22 cellular contexts compared by ENCODE assay signal in the genomic region with DNA sequence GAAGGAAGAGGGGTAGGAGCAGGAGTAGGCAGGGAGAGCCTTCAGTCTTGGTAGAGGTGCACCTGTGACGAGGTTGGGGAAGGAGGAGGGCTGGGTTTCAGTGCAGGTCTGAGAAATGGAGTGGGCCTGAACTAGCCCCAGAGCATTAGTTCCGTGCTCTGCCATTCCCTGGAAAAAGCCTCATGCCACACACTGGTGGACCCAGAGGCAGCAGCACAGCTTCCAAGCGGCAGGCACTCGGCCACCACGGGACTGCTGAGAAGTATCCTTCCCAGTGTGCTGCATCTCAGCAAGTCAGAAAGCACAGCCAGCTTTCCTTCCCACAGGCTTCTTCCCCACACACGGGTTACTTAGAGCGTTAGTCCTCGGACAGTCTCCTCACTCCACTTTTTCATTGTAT.
"Had no signal": no experiment of that assay in that cellular context is flagged by ENCODE, and none has a peak within 500 bp of the region (broad histone marks: within the 10 kb centered on the region; RNA-seq: fewer than 3 reads in every experiment).

No MANE protein-coding gene starts in this region.

- FAIRE-seq: keratinocyte, pancreas had no signal

- H3K27me3 Mint-ChIP-seq: natural killer cell treated with Interleukin-12 subunit alpha and Interleukin-12 subunit beta and Interleukin-15 and Interleukin-18, amount 100 ng/mL, for 72 hours had no signal

- H3K9me3 Mint-ChIP-seq: immature natural killer cell; natural killer cell treated with Interleukin-12 subunit alpha and Interleukin-12 subunit beta and Interleukin-15 and Interleukin-18, amount 100 ng/mL, for 72 hours; neural progenitor cell had no signal

- H3K36me3 Mint-ChIP-seq: natural killer cell treated with Interleukin-12 subunit alpha and Interleukin-12 subunit beta and Interleukin-15 and Interleukin-18, amount 100 ng/mL, for 72 hours had no signal

- ATAC-seq: gastroesophageal sphincter; lower lobe of right lung; natural killer cell treated with Interleukin-12 subunit alpha and Interleukin-12 subunit beta and Interleukin-15 and Interleukin-18, amount 100 ng/mL, for 72 hours; pancreas; psoas muscle had no signal

- H3K4me1 Mint-ChIP-seq: immature natural killer cell, neural progenitor cell had no signal

- H3K27ac Mint-ChIP-seq: immature natural killer cell; natural killer cell treated with Interleukin-12 subunit alpha and Interleukin-12 subunit beta and Interleukin-15 and Interleukin-18, amount 100 ng/mL, for 72 hours; neural progenitor cell had no signal

- DNase-seq: colonic mucosa; dermis blood vessel endothelial cell; esophagus squamous epithelium; foreskin fibroblast; glutamatergic neuron; immature natural killer cell; left ventricle myocardium inferior; lower lobe of right lung; mesenchymal stem cell; midbrain; occipital lobe; pancreas; psoas muscle; retina; right lobe of liver; stimulated activated naive CD4-positive, alpha-beta T cell; stomach; transverse colon had no signal

- H3K4me3 Mint-ChIP-seq: immature natural killer cell; natural killer cell treated with Interleukin-12 subunit alpha and Interleukin-12 subunit beta and Interleukin-15 and Interleukin-18, amount 100 ng/mL, for 72 hours; neural progenitor cell had no signal
